Comparison of ENCODE assay signal across 8 cellular contexts in the genomic region with DNA sequence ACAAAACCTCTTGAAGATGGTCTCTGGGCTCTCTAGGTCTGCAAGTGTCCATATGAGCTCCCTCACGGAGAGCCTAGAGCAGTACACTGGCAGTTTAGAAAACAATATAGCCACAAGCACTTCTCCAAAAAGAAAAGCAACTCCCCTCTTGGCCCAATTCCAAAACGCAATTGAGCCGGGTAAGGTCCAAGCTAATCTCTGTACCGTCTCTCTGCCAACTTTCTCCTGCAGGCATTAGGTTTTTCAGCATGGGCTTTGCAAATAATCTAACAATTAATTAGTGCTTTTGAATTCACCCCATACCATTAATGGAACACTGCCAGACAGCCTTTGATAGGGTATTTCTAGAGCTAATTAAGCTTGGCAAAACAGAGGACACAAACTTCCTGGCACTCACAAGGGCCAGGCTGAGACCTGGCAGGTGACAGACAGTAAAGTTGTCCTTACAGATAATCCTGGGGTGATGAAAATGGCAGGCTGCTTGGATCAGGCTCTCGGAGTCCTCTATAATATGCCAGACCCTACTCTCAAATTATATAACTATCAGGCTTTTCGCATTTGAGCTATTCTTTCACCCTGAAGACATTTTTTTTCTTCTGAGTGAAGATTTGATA. TPM values are rescaled to one million over a fixed set of nuclear protein-coding genes. Genes with fewer than 3 reads are reported as not detected.
A peak's percentile ranks its signal among the peaks of the same experiment; 100 is the strongest.
DNase-seq lines count a peak whose midpoint lies in the region; ATAC-seq and TF ChIP-seq lines count a peak whose summit lies in the region.

No MANE protein-coding gene starts in this region.

- H3K36me3 Mint-ChIP-seq in effector memory CD8-positive, alpha-beta T cell (ENCODE audit: insufficient read depth) = peaks cover 6% of the 10 kb centered on the region
- peaks cover 4% of the 10 kb centered on the region for H3K36me3 Mint-ChIP-seq in nephron progenitor cell (ENCODE audit: low read depth)

- H3K9me3 ChIP-seq in ovary (no peaks in the 10 kb centered on the region), Karpas-422 (ENCODE audit: low read length) (no peaks in the 10 kb centered on the region)

- peak overlapping the region in 1 of 2 donors; percentile 8 for H3K4me3 Mint-ChIP-seq in effector memory CD8-positive, alpha-beta T cell
- no peak overlapping the region for H3K4me3 Mint-ChIP-seq in nephron progenitor cell

- no peaks in the 10 kb centered on the region for H3K27me3 Mint-ChIP-seq in effector memory CD8-positive, alpha-beta T cell
- H3K27me3 Mint-ChIP-seq in nephron progenitor cell (ENCODE audit: low read depth, poor library complexity) = no peaks in the 10 kb centered on the region

- intact Hi-C loops in ovary (cut with DNase I) = no loop called here

- no peak overlapping the region for H3K4me3 ChIP-seq in ovary
- no peak overlapping the region for H3K4me3 ChIP-seq in Karpas-422 (ENCODE audit: low read length)

- no peaks in the 10 kb centered on the region for H3K79me2 ChIP-seq in Karpas-422 (ENCODE audit: low read length)

- H3K9me2 ChIP-seq in Karpas-422 (replicated peaks; ENCODE audit: insufficient read depth, low read length) = no peaks in the 10 kb centered on the region

- no peak for ATAC-seq in effector memory CD8-positive, alpha-beta T cell (replicated peaks)

- H3K36me3 ChIP-seq in ovary = no peaks in the 10 kb centered on the region
- no peaks in the 10 kb centered on the region for H3K36me3 ChIP-seq in Karpas-422 (ENCODE audit: insufficient read depth, low read length)

- no peak for TF ChIP-seq POLR2A in ovary (IDR thresholded peaks at IDR 0.05)

- WGBS in ovary, 3 donors = 15 to 21% (median 16%) methylated on average over 6 of the region's 6 CpGs

- H3K27ac Mint-ChIP-seq in effector memory CD8-positive, alpha-beta T cell = peak overlapping the region; percentile 69 to 78
- no peak overlapping the region for H3K27ac Mint-ChIP-seq in nephron progenitor cell

- DNase-seq in G401 (ENCODE audit: low spot score) = peak; percentile 30
- peak; percentile 93 for DNase-seq in NCI-H345 (lab: John Stamatoyannopoulos, UW)
- DNase-seq in effector memory CD8-positive, alpha-beta T cell = no peak
- DNase-seq in ovary = peak in 3 of 5 donors; percentile 61 to 67 (median 63)
- DNase-seq in UCSD-AML1 (lab: John Stamatoyannopoulos, UW; ENCODE audit: unreplicated experiment) = no peak
- no peak for DNase-seq in activated CD4-positive, alpha-beta T cell treated with anti-CD3 and anti-CD28 coated beads for 4 hours
- DNase-seq in Karpas-422 = no peak
- no peak for DNase-seq in nephron progenitor cell

- H3K9ac ChIP-seq in Karpas-422 (ENCODE audit: low read length) = no peak overlapping the region

- H3K9me3 Mint-ChIP-seq in effector memory CD8-positive, alpha-beta T cell = no peaks in the 10 kb centered on the region
- H3K9me3 Mint-ChIP-seq in nephron progenitor cell = peaks cover 14% of the 10 kb centered on the region

- no peaks in the 10 kb centered on the region for H3K27me3 ChIP-seq in ovary
- H3K27me3 ChIP-seq in Karpas-422 (ENCODE audit: low read length) = no peaks in the 10 kb centered on the region

- in situ Hi-C loops in G401 (cut with HindIII; ENCODE audit: low sequenced_read_pairs) = no loop called here

- H4K20me1 ChIP-seq in Karpas-422 (ENCODE audit: insufficient read depth, low read depth, low read length) = no peaks in the 10 kb centered on the region

- no peak overlapping the region for H3K4me2 ChIP-seq in Karpas-422 (ENCODE audit: low read depth, low read length, poor library complexity, severe bottlenecking)

- H2AFZ ChIP-seq in Karpas-422 (ENCODE audit: low read length) = no peak overlapping the region

- H3K27ac ChIP-seq in ovary (peak overlapping the region; percentile 47 to 63), Karpas-422 (ENCODE audit: low read length) (no peak overlapping the region)

- TF ChIP-seq CTCF in ovary (IDR thresholded peaks at IDR 0.05) = no peak
- TF ChIP-seq CTCF in nephron progenitor cell (IDR thresholded peaks at IDR 0.05) = no peak

- H3K4me1 Mint-ChIP-seq in effector memory CD8-positive, alpha-beta T cell (ENCODE audit: low read depth in 2 of 2) = peaks cover 41 to 63% of the 10 kb centered on the region in 2 donors
- H3K4me1 Mint-ChIP-seq in nephron progenitor cell = peaks cover 34% of the 10 kb centered on the region

- no peak for TF ChIP-seq EP300 in ovary (IDR thresholded peaks at IDR 0.05)

- H3K4me1 ChIP-seq in ovary (ENCODE audit: insufficient read depth) = peaks cover 16% of the 10 kb centered on the region
- no peaks in the 10 kb centered on the region for H3K4me1 ChIP-seq in Karpas-422 (ENCODE audit: low read length)

RNA-seq across cellular contexts. Expression of gene TGFBR3, which starts 39.8 kb away (rescaled TPM):
- 30.2 and 33.6 TPM in 2 replicates for total RNA-seq in G401 (2014; rRNA removed; shearing (Covaris generic))
- 100 to 1,000 TPM in 6 of 7 donors, 10 to 100 TPM in 1; 92.4 to 442 (median 174) TPM for total RNA-seq in ovary
- polyA plus RNA-seq in ovary = 100 to 1,000 TPM; 102 to 142 TPM
- not detected in 2 replicates for total RNA-seq in Karpas-422 (2014; rRNA removed; shearing (Covaris generic); ENCODE audit: low replicate concordance)

Comparison
In these comparisons a context has a peak if more than half of its experiments do, and no peak if none do; other contexts are left out.
1. DNase-seq: peak in G401 (single experiment), NCI-H345 (single experiment) and ovary (3 of 5); none in effector memory CD8-positive, alpha-beta T cell (0 of 3), UCSD-AML1 (single experiment), activated CD4-positive, alpha-beta T cell treated with anti-CD3 and anti-CD28 coated beads for 4 hours (0 of 2), Karpas-422 (single experiment) and nephron progenitor cell (single experiment).
2. RNA of gene TGFBR3, which starts 39.8 kb away (total RNA-seq): 92.4 to 442 TPM in ovary and 30.2 to 33.6 TPM in G401; not detected in Karpas-422; every median in the first group is over 10 times any median in the second.